2 cellular contexts compared by ENCODE assay signal in the genomic region with DNA sequence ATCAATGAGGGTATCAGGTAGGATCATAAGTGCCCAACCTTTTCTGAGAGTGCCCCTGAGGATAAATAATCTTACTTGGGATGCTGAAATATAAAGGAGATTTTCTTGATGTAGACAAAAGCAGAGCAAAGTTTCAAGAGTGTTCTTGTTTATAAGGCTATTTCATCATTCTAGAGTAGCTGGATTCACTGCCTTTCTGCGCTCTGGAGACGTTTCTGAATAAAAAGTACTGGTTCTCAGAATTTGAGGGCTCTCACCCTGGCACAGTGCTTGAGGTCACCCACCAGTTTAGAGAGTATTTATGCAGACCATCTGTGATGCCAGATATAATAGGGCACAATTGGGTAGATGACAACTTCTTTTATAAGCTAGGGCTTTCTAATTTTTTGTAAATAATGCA.
TF ChIP-seq lines count a peak whose summit lies in the region.

No MANE protein-coding gene starts in this region.

TF ChIP-seq in SK-N-SH, 30 proteins besides CTCF, POLR2A, EP300 and RAD21 (continued from another document):
- TF ChIP-seq, protein P1, sequence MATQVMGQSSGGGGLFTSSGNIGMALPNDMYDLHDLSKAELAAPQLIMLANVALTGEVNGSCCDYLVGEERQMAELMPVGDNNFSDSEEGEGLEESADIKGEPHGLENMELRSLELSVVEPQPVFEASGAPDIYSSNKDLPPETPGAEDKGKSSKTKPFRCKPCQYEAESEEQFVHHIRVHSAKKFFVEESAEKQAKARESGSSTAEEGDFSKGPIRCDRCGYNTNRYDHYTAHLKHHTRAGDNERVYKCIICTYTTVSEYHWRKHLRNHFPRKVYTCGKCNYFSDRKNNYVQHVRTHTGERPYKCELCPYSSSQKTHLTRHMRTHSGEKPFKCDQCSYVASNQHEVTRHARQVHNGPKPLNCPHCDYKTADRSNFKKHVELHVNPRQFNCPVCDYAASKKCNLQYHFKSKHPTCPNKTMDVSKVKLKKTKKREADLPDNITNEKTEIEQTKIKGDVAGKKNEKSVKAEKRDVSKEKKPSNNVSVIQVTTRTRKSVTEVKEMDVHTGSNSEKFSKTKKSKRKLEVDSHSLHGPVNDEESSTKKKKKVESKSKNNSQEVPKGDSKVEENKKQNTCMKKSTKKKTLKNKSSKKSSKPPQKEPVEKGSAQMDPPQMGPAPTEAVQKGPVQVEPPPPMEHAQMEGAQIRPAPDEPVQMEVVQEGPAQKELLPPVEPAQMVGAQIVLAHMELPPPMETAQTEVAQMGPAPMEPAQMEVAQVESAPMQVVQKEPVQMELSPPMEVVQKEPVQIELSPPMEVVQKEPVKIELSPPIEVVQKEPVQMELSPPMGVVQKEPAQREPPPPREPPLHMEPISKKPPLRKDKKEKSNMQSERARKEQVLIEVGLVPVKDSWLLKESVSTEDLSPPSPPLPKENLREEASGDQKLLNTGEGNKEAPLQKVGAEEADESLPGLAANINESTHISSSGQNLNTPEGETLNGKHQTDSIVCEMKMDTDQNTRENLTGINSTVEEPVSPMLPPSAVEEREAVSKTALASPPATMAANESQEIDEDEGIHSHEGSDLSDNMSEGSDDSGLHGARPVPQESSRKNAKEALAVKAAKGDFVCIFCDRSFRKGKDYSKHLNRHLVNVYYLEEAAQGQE (IDR thresholded peaks at IDR 0.05; ENCODE audit: low read depth, low read length), result no peak
- TF ChIP-seq NRF1 (IDR thresholded peaks at IDR 0.05; ENCODE audit: low read depth, low read length), result no peak
- no peak for TF ChIP-seq FOXM1 (IDR thresholded peaks at IDR 0.05; ENCODE audit: low read depth)
- no peak for TF ChIP-seq POLR2AphosphoS5 (IDR thresholded peaks at IDR 0.05; ENCODE audit: low read depth, low read length)
- TF ChIP-seq GABPA (IDR thresholded peaks at IDR 0.05; ENCODE audit: low read depth), result no peak
- TF ChIP-seq JUND (IDR thresholded peaks at IDR 0.05), result no peak
- no peak for TF ChIP-seq TCF12 (IDR thresholded peaks at IDR 0.05)
- TF ChIP-seq RXRA (IDR thresholded peaks at IDR 0.05; ENCODE audit: borderline replicate concordance, low read depth), result no peak

TF ChIP-seq in WTC11, 78 proteins besides CTCF, POLR2A, EP300 and RAD21 (continued from another document):
- TF ChIP-seq, protein P2, sequence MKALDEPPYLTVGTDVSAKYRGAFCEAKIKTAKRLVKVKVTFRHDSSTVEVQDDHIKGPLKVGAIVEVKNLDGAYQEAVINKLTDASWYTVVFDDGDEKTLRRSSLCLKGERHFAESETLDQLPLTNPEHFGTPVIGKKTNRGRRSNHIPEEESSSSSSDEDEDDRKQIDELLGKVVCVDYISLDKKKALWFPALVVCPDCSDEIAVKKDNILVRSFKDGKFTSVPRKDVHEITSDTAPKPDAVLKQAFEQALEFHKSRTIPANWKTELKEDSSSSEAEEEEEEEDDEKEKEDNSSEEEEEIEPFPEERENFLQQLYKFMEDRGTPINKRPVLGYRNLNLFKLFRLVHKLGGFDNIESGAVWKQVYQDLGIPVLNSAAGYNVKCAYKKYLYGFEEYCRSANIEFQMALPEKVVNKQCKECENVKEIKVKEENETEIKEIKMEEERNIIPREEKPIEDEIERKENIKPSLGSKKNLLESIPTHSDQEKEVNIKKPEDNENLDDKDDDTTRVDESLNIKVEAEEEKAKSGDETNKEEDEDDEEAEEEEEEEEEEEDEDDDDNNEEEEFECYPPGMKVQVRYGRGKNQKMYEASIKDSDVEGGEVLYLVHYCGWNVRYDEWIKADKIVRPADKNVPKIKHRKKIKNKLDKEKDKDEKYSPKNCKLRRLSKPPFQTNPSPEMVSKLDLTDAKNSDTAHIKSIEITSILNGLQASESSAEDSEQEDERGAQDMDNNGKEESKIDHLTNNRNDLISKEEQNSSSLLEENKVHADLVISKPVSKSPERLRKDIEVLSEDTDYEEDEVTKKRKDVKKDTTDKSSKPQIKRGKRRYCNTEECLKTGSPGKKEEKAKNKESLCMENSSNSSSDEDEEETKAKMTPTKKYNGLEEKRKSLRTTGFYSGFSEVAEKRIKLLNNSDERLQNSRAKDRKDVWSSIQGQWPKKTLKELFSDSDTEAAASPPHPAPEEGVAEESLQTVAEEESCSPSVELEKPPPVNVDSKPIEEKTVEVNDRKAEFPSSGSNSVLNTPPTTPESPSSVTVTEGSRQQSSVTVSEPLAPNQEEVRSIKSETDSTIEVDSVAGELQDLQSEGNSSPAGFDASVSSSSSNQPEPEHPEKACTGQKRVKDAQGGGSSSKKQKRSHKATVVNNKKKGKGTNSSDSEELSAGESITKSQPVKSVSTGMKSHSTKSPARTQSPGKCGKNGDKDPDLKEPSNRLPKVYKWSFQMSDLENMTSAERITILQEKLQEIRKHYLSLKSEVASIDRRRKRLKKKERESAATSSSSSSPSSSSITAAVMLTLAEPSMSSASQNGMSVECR (CRISPR knock-in tag; IDR thresholded peaks at IDR 0.05; ENCODE audit: borderline replicate concordance), result no peak
- TF ChIP-seq, protein P3, sequence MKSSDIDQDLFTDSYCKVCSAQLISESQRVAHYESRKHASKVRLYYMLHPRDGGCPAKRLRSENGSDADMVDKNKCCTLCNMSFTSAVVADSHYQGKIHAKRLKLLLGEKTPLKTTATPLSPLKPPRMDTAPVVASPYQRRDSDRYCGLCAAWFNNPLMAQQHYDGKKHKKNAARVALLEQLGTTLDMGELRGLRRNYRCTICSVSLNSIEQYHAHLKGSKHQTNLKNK (CRISPR knock-in tag; IDR thresholded peaks at IDR 0.05), result no peak
- TF ChIP-seq, protein P4, sequence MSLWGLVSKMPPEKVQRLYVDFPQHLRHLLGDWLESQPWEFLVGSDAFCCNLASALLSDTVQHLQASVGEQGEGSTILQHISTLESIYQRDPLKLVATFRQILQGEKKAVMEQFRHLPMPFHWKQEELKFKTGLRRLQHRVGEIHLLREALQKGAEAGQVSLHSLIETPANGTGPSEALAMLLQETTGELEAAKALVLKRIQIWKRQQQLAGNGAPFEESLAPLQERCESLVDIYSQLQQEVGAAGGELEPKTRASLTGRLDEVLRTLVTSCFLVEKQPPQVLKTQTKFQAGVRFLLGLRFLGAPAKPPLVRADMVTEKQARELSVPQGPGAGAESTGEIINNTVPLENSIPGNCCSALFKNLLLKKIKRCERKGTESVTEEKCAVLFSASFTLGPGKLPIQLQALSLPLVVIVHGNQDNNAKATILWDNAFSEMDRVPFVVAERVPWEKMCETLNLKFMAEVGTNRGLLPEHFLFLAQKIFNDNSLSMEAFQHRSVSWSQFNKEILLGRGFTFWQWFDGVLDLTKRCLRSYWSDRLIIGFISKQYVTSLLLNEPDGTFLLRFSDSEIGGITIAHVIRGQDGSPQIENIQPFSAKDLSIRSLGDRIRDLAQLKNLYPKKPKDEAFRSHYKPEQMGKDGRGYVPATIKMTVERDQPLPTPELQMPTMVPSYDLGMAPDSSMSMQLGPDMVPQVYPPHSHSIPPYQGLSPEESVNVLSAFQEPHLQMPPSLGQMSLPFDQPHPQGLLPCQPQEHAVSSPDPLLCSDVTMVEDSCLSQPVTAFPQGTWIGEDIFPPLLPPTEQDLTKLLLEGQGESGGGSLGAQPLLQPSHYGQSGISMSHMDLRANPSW (CRISPR knock-in tag; conservative IDR thresholded peaks at IDR 0.05; ENCODE audit: low read depth), result no peak
- TF ChIP-seq, protein P5, sequence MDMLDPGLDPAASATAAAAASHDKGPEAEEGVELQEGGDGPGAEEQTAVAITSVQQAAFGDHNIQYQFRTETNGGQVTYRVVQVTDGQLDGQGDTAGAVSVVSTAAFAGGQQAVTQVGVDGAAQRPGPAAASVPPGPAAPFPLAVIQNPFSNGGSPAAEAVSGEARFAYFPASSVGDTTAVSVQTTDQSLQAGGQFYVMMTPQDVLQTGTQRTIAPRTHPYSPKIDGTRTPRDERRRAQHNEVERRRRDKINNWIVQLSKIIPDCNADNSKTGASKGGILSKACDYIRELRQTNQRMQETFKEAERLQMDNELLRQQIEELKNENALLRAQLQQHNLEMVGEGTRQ (CRISPR knock-in tag; IDR thresholded peaks at IDR 0.05), result no peak
- TF ChIP-seq ZNF232 (CRISPR knock-in tag; IDR thresholded peaks at IDR 0.05) (no peak), MXD4 (CRISPR knock-in tag; IDR thresholded peaks at IDR 0.05; ENCODE audit: borderline replicate concordance) (no peak)
